Comparison of ENCODE assay signal across 1 cellular context in the genomic region with DNA sequence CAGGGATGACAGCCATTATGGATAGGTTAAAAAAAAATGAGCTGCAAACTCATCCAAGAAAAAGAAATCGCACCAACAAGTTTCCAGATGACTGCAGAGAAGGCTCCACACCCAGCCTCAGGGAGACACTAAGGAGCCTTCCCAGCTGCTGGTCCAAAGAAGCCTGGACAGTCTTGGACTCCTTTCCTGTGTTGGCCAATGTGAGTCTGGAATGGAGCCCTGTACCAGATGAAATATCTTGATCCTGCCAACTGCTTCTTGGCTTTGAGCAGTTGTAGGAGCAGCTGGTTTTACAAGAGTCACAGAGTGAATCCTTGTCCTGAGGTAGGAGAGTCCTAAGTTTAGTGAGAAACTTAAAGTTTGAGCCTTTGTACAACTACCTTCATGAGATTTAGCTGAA.
TF ChIP-seq lines count a peak whose summit lies in the region.

No MANE protein-coding gene starts in this region.

TF ChIP-seq in GM12878, 131 proteins besides CTCF, POLR2A, EP300 and RAD21:
- TF ChIP-seq, protein P1, sequence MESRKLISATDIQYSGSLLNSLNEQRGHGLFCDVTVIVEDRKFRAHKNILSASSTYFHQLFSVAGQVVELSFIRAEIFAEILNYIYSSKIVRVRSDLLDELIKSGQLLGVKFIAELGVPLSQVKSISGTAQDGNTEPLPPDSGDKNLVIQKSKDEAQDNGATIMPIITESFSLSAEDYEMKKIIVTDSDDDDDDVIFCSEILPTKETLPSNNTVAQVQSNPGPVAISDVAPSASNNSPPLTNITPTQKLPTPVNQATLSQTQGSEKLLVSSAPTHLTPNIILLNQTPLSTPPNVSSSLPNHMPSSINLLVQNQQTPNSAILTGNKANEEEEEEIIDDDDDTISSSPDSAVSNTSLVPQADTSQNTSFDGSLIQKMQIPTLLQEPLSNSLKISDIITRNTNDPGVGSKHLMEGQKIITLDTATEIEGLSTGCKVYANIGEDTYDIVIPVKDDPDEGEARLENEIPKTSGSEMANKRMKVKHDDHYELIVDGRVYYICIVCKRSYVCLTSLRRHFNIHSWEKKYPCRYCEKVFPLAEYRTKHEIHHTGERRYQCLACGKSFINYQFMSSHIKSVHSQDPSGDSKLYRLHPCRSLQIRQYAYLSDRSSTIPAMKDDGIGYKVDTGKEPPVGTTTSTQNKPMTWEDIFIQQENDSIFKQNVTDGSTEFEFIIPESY (IDR thresholded peaks at IDR 0.05), result no peak
- TF ChIP-seq, protein P2, sequence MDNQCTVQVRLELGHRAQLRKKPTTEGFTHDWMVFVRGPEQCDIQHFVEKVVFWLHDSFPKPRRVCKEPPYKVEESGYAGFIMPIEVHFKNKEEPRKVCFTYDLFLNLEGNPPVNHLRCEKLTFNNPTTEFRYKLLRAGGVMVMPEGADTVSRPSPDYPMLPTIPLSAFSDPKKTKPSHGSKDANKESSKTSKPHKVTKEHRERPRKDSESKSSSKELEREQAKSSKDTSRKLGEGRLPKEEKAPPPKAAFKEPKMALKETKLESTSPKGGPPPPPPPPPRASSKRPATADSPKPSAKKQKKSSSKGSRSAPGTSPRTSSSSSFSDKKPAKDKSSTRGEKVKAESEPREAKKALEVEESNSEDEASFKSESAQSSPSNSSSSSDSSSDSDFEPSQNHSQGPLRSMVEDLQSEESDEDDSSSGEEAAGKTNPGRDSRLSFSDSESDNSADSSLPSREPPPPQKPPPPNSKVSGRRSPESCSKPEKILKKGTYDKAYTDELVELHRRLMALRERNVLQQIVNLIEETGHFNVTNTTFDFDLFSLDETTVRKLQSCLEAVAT (IDR thresholded peaks at IDR 0.05), result no peak
- TF ChIP-seq DPF2 (IDR thresholded peaks at IDR 0.05) (no peak), NFXL1 (IDR thresholded peaks at IDR 0.05; ENCODE audit: borderline replicate concordance) (no peak), SIX5 (IDR thresholded peaks at IDR 0.05; ENCODE audit: low read depth, low read length, severe bottlenecking) (no peak), CEBPB (IDR thresholded peaks at IDR 0.05; ENCODE audit: borderline replicate concordance in 1 of 2, low read depth in 2 of 2, low read length in 2 of 2) (no peak), SMAD1 (IDR thresholded peaks at IDR 0.05; ENCODE audit: low read depth, partially characterized antibody) (no peak), MEF2B (IDR thresholded peaks at IDR 0.05; ENCODE audit: partially characterized antibody, poor library complexity, severe bottlenecking) (no peak), PML (IDR thresholded peaks at IDR 0.05; ENCODE audit: low read length) (no peak), SP1 (IDR thresholded peaks at IDR 0.05; ENCODE audit: low read depth, low read length) (no peak), GABPA (IDR thresholded peaks at IDR 0.05; ENCODE audit: low read depth) (no peak), STAT1 (conservative IDR thresholded peaks at IDR 0.05) (no peak), NFYA (IDR thresholded peaks at IDR 0.05; ENCODE audit: borderline replicate concordance, low read depth, low read length) (no peak), SMC3 (IDR thresholded peaks at IDR 0.05; ENCODE audit: borderline replicate concordance, low read length) (no peak), ZNF384 (IDR thresholded peaks at IDR 0.05; ENCODE audit: borderline replicate concordance, low read depth, low read length) (no peak), ZBED1 (IDR thresholded peaks at IDR 0.05; ENCODE audit: borderline replicate concordance) (no peak), RUNX3 (IDR thresholded peaks at IDR 0.05; ENCODE audit: low read length) (no peak)
- TF ChIP-seq, protein P3, sequence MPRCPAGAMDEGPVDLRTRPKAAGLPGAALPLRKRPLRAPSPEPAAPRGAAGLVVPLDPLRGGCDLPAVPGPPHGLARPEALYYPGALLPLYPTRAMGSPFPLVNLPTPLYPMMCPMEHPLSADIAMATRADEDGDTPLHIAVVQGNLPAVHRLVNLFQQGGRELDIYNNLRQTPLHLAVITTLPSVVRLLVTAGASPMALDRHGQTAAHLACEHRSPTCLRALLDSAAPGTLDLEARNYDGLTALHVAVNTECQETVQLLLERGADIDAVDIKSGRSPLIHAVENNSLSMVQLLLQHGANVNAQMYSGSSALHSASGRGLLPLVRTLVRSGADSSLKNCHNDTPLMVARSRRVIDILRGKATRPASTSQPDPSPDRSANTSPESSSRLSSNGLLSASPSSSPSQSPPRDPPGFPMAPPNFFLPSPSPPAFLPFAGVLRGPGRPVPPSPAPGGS (IDR thresholded peaks at IDR 0.05; ENCODE audit: borderline replicate concordance, insufficient read depth, low read depth, low read length, poor library complexity, severe bottlenecking), result no peak
